In genomic region chr7:118104812-118105441, GRCh38 we compare ENCODE assay signal across 8 cellular contexts.
A peak's percentile ranks its signal among the peaks of the same experiment; 100 is the strongest.
DNase-seq lines count a peak whose midpoint lies in the region; ATAC-seq, FAIRE-seq and TF ChIP-seq lines count a peak whose summit lies in the region.

No MANE protein-coding gene starts in this region.

- H2AFZ ChIP-seq in PC-3 (ENCODE audit: low read length): no peak overlapping the region

- H3K36me3 ChIP-seq in PC-3 (ENCODE audit: low read depth, low read length) (no peaks in the 10 kb centered on the region), esophagus muscularis mucosa (no peaks in the 10 kb centered on the region), small intestine (ENCODE audit: control insufficient read depth in 2 of 2, insufficient read depth in 2 of 2, low read length in 2 of 2) (no peaks in the 10 kb centered on the region), MG63 (no peaks in the 10 kb centered on the region)

- TF ChIP-seq POLR2A in esophagus muscularis mucosa (IDR thresholded peaks at IDR 0.05; ENCODE audit: low read depth): no peak

- H3F3A ChIP-seq in PC-3 (ENCODE audit: low read length, unreplicated experiment): no peaks in the 10 kb centered on the region

- intact Hi-C loops in PC-3 (cut with micrococcal nuclease) (loop anchor here (1.0 to 5.0 kb wide), 5 partner anchors 92 to 355 kb away; partner anchors contain the start of gene CTTNBP2), esophagus muscularis mucosa (cut with DNase I) (loop anchor here (10.0 kb wide), 1 partner anchor 350 kb away; no protein-coding TSS in a partner anchor)

- TF ChIP-seq EP300 in esophagus muscularis mucosa (IDR thresholded peaks at IDR 0.05): no peak

- peak; percentile 64 for FAIRE-seq in small intestine (lab: Jason Lieb, UNC)

- H3K27ac ChIP-seq in PC-3 (ENCODE audit: low read length): no peak overlapping the region
- H3K27ac ChIP-seq in esophagus muscularis mucosa (replicated peaks in 1 of 4): no peak overlapping the region
- H3K27ac ChIP-seq in small intestine (ENCODE audit: low read depth in 1 of 2, low read length in 1 of 2): no peak overlapping the region

- H3K27me3 ChIP-seq in PC-3 (ENCODE audit: low read length) (no peaks in the 10 kb centered on the region), esophagus muscularis mucosa (no peaks in the 10 kb centered on the region), small intestine (ENCODE audit: control insufficient read depth in 2 of 2, insufficient read depth in 2 of 2, low read length in 2 of 2) (no peaks in the 10 kb centered on the region), MG63 (no peaks in the 10 kb centered on the region)

- no peak overlapping the region for H3K4me3 ChIP-seq in PC-3 (ENCODE audit: low read length)
- H3K4me3 ChIP-seq in esophagus muscularis mucosa: no peak overlapping the region
- H3K4me3 ChIP-seq in small intestine (ENCODE audit: low read depth in 1 of 2, low read length in 2 of 2): no peak overlapping the region
- H3K4me3 ChIP-seq in MG63: no peak overlapping the region

- WGBS in esophagus muscularis mucosa: 6% methylated on average over 2 of the region's 2 CpGs
- WGBS in small intestine, 3 donors: 3 to 8% (median 8%) methylated on average over 2 of the region's 2 CpGs

- POLR2A ChIA-PET in PC-3 (lab: Charles Lee; ENCODE audit: unreplicated experiment): no interaction called here

- DNase-seq in NCI-H2107 treated with DMSO at 0.1 percent for 48 hours (lab: John Stamatoyannopoulos, UW; ENCODE audit: unreplicated experiment) (peak; percentile 3), NCI-H2107 (lab: John Stamatoyannopoulos, UW) (no peak), PC-3 (peak; percentile 54), esophagus muscularis mucosa (ENCODE audit: extremely low spot score) (no peak), small intestine (peak; percentile 32), MG63 (no peak)

- H3K9ac ChIP-seq in PC-3 (ENCODE audit: low read length): no peak overlapping the region

- CTCF ChIA-PET in PC-3 (lab: Charles Lee): interaction anchor here (1.0 to 1.3 kb wide), 3 partner anchors 49 to 156 kb away, joined by 4 to 6 read pairs (median 4); no protein-coding TSS in a partner anchor

- no peaks in the 10 kb centered on the region for H3K79me2 ChIP-seq in PC-3 (ENCODE audit: low read length)

- no peaks in the 10 kb centered on the region for H3K9me2 ChIP-seq in PC-3 (replicated peaks; ENCODE audit: low read length)

- H3K9me3 ChIP-seq in PC-3 (ENCODE audit: low read length) (no peaks in the 10 kb centered on the region), esophagus muscularis mucosa (no peaks in the 10 kb centered on the region), small intestine (ENCODE audit: control insufficient read depth, low read depth) (no peaks in the 10 kb centered on the region), MG63 (no peaks in the 10 kb centered on the region)

- TF ChIP-seq CTCF in PC-3 (conservative IDR thresholded peaks at IDR 0.05; ENCODE audit: low read depth, low read length) (peak; percentile 70), esophagus muscularis mucosa (IDR thresholded peaks at IDR 0.05) (peak; percentile 35 to 52 (median 37))

- peaks cover 5% of the 10 kb centered on the region; the same call in 1 of the 2 replicates for H3K4me1 ChIP-seq in PC-3 (ENCODE audit: insufficient read depth, low read length)
- no peaks in the 10 kb centered on the region for H3K4me1 ChIP-seq in esophagus muscularis mucosa
- H3K4me1 ChIP-seq in small intestine (ENCODE audit: control insufficient read depth in 2 of 2, insufficient read depth in 1 of 2, low read depth in 1 of 2, low read length in 1 of 2): no peaks in the 10 kb centered on the region

- no TSS peak for BruUV-seq in PC-3 (replicated peaks; lab: Mats Ljungman, UMichigan)

- H4K20me1 ChIP-seq in PC-3 (ENCODE audit: low read length): no peaks in the 10 kb centered on the region

- ATAC-seq in HG03378 (IDR thresholded peaks at IDR 0.05; ENCODE audit: unreplicated experiment) (peak; percentile 65), PC-3 (peak; percentile 77), GM19328 (IDR thresholded peaks at IDR 0.05; ENCODE audit: unreplicated experiment) (no peak)

- no peak overlapping the region for H3K4me2 ChIP-seq in PC-3 (ENCODE audit: low read length)

Comparison
In these comparisons a context has a peak if more than half of its experiments do, and no peak if none do; other contexts are left out.
1. DNase-seq: peak in NCI-H2107 treated with DMSO at 0.1 percent for 48 hours (single experiment), PC-3 (single experiment) and small intestine (single experiment); none in NCI-H2107 (single experiment), esophagus muscularis mucosa (single experiment) and MG63 (single experiment).